Comparison of ENCODE assay signal across 15 cellular contexts in genomic region chr3:147538034-147538433, GRCh38.
DNase-seq lines count a peak whose midpoint lies in the region; ATAC-seq lines count a peak whose summit lies in the region.
"Had no signal": no experiment of that assay in that cellular context is flagged by ENCODE, and none has a peak within 500 bp of the region (broad histone marks: within the 10 kb centered on the region; RNA-seq: fewer than 3 reads in every experiment).

No MANE protein-coding gene starts in this region.

- intact Hi-C loops in cardiac septum (cut with DNase I) = no loop called here

- peak; percentile 76 for ATAC-seq in GM18502 (IDR thresholded peaks at IDR 0.05; ENCODE audit: poor library complexity, unreplicated experiment)
- ATAC-seq in GM21390 (IDR thresholded peaks at IDR 0.05; ENCODE audit: unreplicated experiment) = peak; percentile 75
- ATAC-seq in HG03175 (IDR thresholded peaks at IDR 0.05; ENCODE audit: unreplicated experiment) = peak; percentile 74
- ATAC-seq in GM21825 (IDR thresholded peaks at IDR 0.05; ENCODE audit: unreplicated experiment) = no peak
- ATAC-seq: lower lobe of right lung, sciatic nerve, T-cell had no signal

- peak; percentile 9 for DNase-seq in NOMO-1 treated with dmso at 0.1 percent for 144 hours (lab: John Stamatoyannopoulos, UW; ENCODE audit: unreplicated experiment)
- DNase-seq in cardiac septum (ENCODE audit: low spot score) = no peak
- DNase-seq in mucosa of gallbladder (ENCODE audit: low spot score) = no peak
- no peak for DNase-seq in AG08396 (ENCODE audit: low spot score)
- DNase-seq: activated CD4-positive, alpha-beta T cell treated with anti-CD3 and anti-CD28 coated beads for 4 hours; dermis blood vessel endothelial cell; lower lobe of right lung; NCI-H2081 treated with DMSO at 0.1 percent for 48 hours; stimulated activated naive CD4-positive, alpha-beta T cell treated with Interleukin-2 at 50 U/mL for 16 hours; T-cell had no signal
